ENCODE assay signal across 17 cellular contexts in genomic region chr3:43215684-43216336, GRCh38.
DNase-seq lines count a peak whose midpoint lies in the region; ATAC-seq, FAIRE-seq and TF ChIP-seq lines count a peak whose summit lies in the region.
"Had no signal": no experiment of that assay in that cellular context is flagged by ENCODE, and none has a peak within 500 bp of the region (broad histone marks: within the 10 kb centered on the region; RNA-seq: fewer than 3 reads in every experiment).

No MANE protein-coding gene starts in this region.

- CTCF ChIA-PET in HepG2 (lab: Yijun Ruan, JAX; ENCODE audit: low intra/inter-chr PET ratio, low total read pairs): no interaction called here

- H4K20me1 ChIP-seq in HepG2 (ENCODE audit: insufficient read depth, low read length): no peaks in the 10 kb centered on the region
- no peaks in the 10 kb centered on the region for H4K20me1 ChIP-seq in OCI-LY3 (ENCODE audit: insufficient read depth, low read length)

- H3K9me3 ChIP-seq in HepG2 (ENCODE audit: low read length) (no peaks in the 10 kb centered on the region), right lobe of liver (no peaks in the 10 kb centered on the region), OCI-LY3 (ENCODE audit: insufficient read depth, low read length) (no peaks in the 10 kb centered on the region), sigmoid colon (no peaks in the 10 kb centered on the region)
- H3K9me3 ChIP-seq: adrenal gland, pancreas had no signal

- FAIRE-seq in HepG2 (lab: Jason Lieb, UNC): no peak
- FAIRE-seq: islet of Langerhans, pancreas had no signal

- H3K4me1 ChIP-seq in HepG2 (ENCODE audit: insufficient read depth, low read length) (peaks cover 5% of the 10 kb centered on the region; the same call in 1 of the 2 replicates), right lobe of liver (peaks cover 0 to 21% (median 9%) of the 10 kb centered on the region in 4 donors), OCI-LY3 (ENCODE audit: low read length) (peaks cover 10% of the 10 kb centered on the region), sigmoid colon (no peaks in the 10 kb centered on the region)

- ATAC-seq in HepG2 (no peak), right lobe of liver (no peak), GM21737 (IDR thresholded peaks at IDR 0.05; ENCODE audit: unreplicated experiment) (no peak)

- intact Hi-C loops in HepG2 (cut with micrococcal nuclease; ENCODE audit: unreplicated experiment): no loop called here
- intact Hi-C loops in right lobe of liver (cut with DNase I): no loop called here
- intact Hi-C loops in sigmoid colon (cut with DNase I): no loop called here

- H3K36me3 ChIP-seq in HepG2 (replicated peaks in 1 of 2; ENCODE audit: control insufficient read depth in 1 of 2, insufficient read depth in 2 of 2, low read length in 2 of 2): no peaks in the 10 kb centered on the region
- no peaks in the 10 kb centered on the region for H3K36me3 ChIP-seq in right lobe of liver
- H3K36me3 ChIP-seq in OCI-LY3 (replicated peaks; ENCODE audit: low read depth, low read length): no peaks in the 10 kb centered on the region
- no peaks in the 10 kb centered on the region for H3K36me3 ChIP-seq in sigmoid colon
- H3K36me3 ChIP-seq: adrenal gland, pancreas had no signal

- no peak overlapping the region for H3K27ac ChIP-seq in HepG2 (ENCODE audit: extremely low read length, insufficient read depth, low read length)
- H3K27ac ChIP-seq in right lobe of liver: no peak overlapping the region
- H3K27ac ChIP-seq in OCI-LY3 (ENCODE audit: low read length): no peak overlapping the region
- no peak overlapping the region for H3K27ac ChIP-seq in sigmoid colon
- H3K27ac ChIP-seq: adrenal gland had no signal

- no peak overlapping the region for H3K9ac ChIP-seq in HepG2 (ENCODE audit: insufficient read depth, low read depth, low read length)
- H3K9ac ChIP-seq in OCI-LY3 (ENCODE audit: low read length): no peak overlapping the region

- 49% methylated on average over 5 of the region's 5 CpGs for WGBS in HepG2 (ENCODE audit: low lambda C conversion rate)
- 88% methylated on average over 4 of the region's 5 CpGs for WGBS in right lobe of liver (ENCODE audit: insufficient coverage, low coverage, low lambda C conversion rate, missing lambda C conversion rate)
- 86 to 88% methylated on average over 5 of the region's 5 CpGs for WGBS in sigmoid colon, 2 donors

- POLR2A ChIA-PET in HepG2 (lab: Yijun Ruan, JAX): no interaction called here

- peaks cover 0 to 20% of the 10 kb centered on the region in 2 experiments; a peak in 1 of 5 replicates for H3K27me3 ChIP-seq in HepG2 (ENCODE audit: control insufficient read depth in 1 of 2, insufficient read depth in 2 of 2, low read length in 2 of 2)
- no peaks in the 10 kb centered on the region for H3K27me3 ChIP-seq in right lobe of liver
- H3K27me3 ChIP-seq in OCI-LY3 (ENCODE audit: low read depth, low read length): peaks cover 44% of the 10 kb centered on the region
- no peaks in the 10 kb centered on the region for H3K27me3 ChIP-seq in sigmoid colon
- H3K27me3 ChIP-seq: adrenal gland, pancreas had no signal

- TF ChIP-seq POLR2A in HepG2 (IDR thresholded peaks at IDR 0.05; ENCODE audit: insufficient read depth in 1 of 2, low read depth in 2 of 2, low read length in 2 of 2): no peak
- no peak for TF ChIP-seq POLR2A in right lobe of liver (IDR thresholded peaks at IDR 0.05)
- TF ChIP-seq POLR2A in sigmoid colon (IDR thresholded peaks at IDR 0.05): no peak

- H3K79me2 ChIP-seq in HepG2 (ENCODE audit: insufficient read depth, low read length) (no peaks in the 10 kb centered on the region), OCI-LY3 (ENCODE audit: low read length) (no peaks in the 10 kb centered on the region)

- no peak for DNase-seq in HepG2 (ENCODE audit: low spot score)
- no peak for DNase-seq in right lobe of liver
- DNase-seq in epithelial cell of proximal tubule (ENCODE audit: low read depth): no peak
- DNase-seq in NCI-H510A (lab: John Stamatoyannopoulos, UW): no peak
- DNase-seq in hypothalamus (lab: John Stamatoyannopoulos, UW): no peak
- no peak for DNase-seq in sigmoid colon
- DNase-seq: activated CD4-positive, alpha-beta T cell treated with anti-CD3 and anti-CD28 coated beads for 1 hour; adrenal gland; EL; glutamatergic neuron; NCI-H1417 treated with DMSO at 0.1 percent for 48 hours; NCI-H446; pancreas; T-helper 1 cell had no signal

- H2AFZ ChIP-seq in HepG2 (ENCODE audit: low read length): no peak overlapping the region
- no peak overlapping the region for H2AFZ ChIP-seq in OCI-LY3 (ENCODE audit: low read depth, low read length)

- in situ Hi-C loops in HepG2 (cut with HindIII; ENCODE audit: extremely low pct_ligation_motif_present, low pct_unique_long_range_greater_than_20kb): no loop called here

- no peak for TF ChIP-seq EP300 in HepG2 (IDR thresholded peaks at IDR 0.05; ENCODE audit: low read depth in 2 of 2, low read length in 2 of 2)
- no peak for TF ChIP-seq EP300 in HepG2 (CRISPR knock-in tag; IDR thresholded peaks at IDR 0.05; ENCODE audit: borderline replicate concordance)
- no peak for TF ChIP-seq EP300 in sigmoid colon (IDR thresholded peaks at IDR 0.05)

- no TSS peak for BruUV-seq in HepG2 (replicated peaks; lab: Mats Ljungman, UMichigan)

- H3K4me3 ChIP-seq in HepG2 (replicated peaks in 1 of 3; ENCODE audit: insufficient read depth in 1 of 3, low read depth in 2 of 3, low read length in 3 of 3) (no peak overlapping the region), right lobe of liver (no peak overlapping the region), OCI-LY3 (ENCODE audit: low read length) (no peak overlapping the region), epithelial cell of proximal tubule (ENCODE audit: low read depth, low read length) (no peak overlapping the region), sigmoid colon (no peak overlapping the region)
- H3K4me3 ChIP-seq: adrenal gland, pancreas had no signal

- TF ChIP-seq CTCF in HepG2 (CRISPR knock-in tag; IDR thresholded peaks at IDR 0.05) (no peak), right lobe of liver (IDR thresholded peaks at IDR 0.05) (no peak), OCI-LY3 (IDR thresholded peaks at IDR 0.05; ENCODE audit: low read depth, low read length) (peak; percentile 30), epithelial cell of proximal tubule (conservative IDR thresholded peaks at IDR 0.05; ENCODE audit: low read depth, low read length) (peak; percentile 23), sigmoid colon (IDR thresholded peaks at IDR 0.05) (no peak)

- TF ChIP-seq RAD21 in HepG2 (CRISPR knock-in tag; IDR thresholded peaks at IDR 0.05): no peak

- H3K4me2 ChIP-seq in HepG2 (ENCODE audit: low read depth, low read length) (no peak overlapping the region), OCI-LY3 (ENCODE audit: low read length) (no peak overlapping the region)

TF ChIP-seq in HepG2, 621 proteins besides CTCF, POLR2A, EP300 and RAD21:
- TF ChIP-seq SMC3 (IDR thresholded peaks at IDR 0.05; ENCODE audit: low read length) (0 out of 2 replicates have a peak, but pooled peaks have one; percentile 14), PRDM10 (CRISPR knock-in tag; IDR thresholded peaks at IDR 0.05; ENCODE audit: low read depth) (no peak)

Comparison
In these comparisons a context has a peak if more than half of its experiments do, and no peak if none do; other contexts are left out.
1. CTCF ChIP-seq: peak in OCI-LY3 (single experiment) and epithelial cell of proximal tubule (single experiment); none in HepG2 (single experiment), right lobe of liver (0 of 4) and sigmoid colon (0 of 4).